14 cellular contexts compared by ENCODE assay signal in genomic region chr10:67978749-67979148, GRCh38.
DNase-seq lines count a peak whose midpoint lies in the region; ATAC-seq lines count a peak whose summit lies in the region.
"Had no signal": no experiment of that assay in that cellular context is flagged by ENCODE, and none has a peak within 500 bp of the region (broad histone marks: within the 10 kb centered on the region; RNA-seq: fewer than 3 reads in every experiment).

No MANE protein-coding gene starts in this region.

- no peaks in the 10 kb centered on the region; the same call in 1 of the 2 replicates for H3K9me3 ChIP-seq in MG63

- H3K27me3 ChIP-seq in MG63, result no peaks in the 10 kb centered on the region

- no peak overlapping the region for H3K4me3 Mint-ChIP-seq in effector memory CD8-positive, alpha-beta T cell
- no peak overlapping the region for H3K4me3 Mint-ChIP-seq in stimulated activated effector memory CD8-positive, alpha-beta T cell treated with anti-CD3 and anti-CD28 coated beads, Interleukin-12 subunit alpha, Interleukin-12 subunit beta, amount 100 ng/mL, for 72 hours

- H3K27me3 Mint-ChIP-seq in effector memory CD8-positive, alpha-beta T cell, result no peaks in the 10 kb centered on the region

- H3K9me3 Mint-ChIP-seq in effector memory CD8-positive, alpha-beta T cell, result no peaks in the 10 kb centered on the region
- H3K9me3 Mint-ChIP-seq in stimulated activated effector memory CD8-positive, alpha-beta T cell treated with anti-CD3 and anti-CD28 coated beads, Interleukin-12 subunit alpha, Interleukin-12 subunit beta, amount 100 ng/mL, for 72 hours, result no peaks in the 10 kb centered on the region

- DNase-seq in Right ventricle myocardium superior (no peak), cardiac septum (ENCODE audit: low spot score) (no peak), MG63 (peak; percentile 35), activated gamma-delta T cell treated with Interleukin-2 at 50 U/mL for 16 hours (no peak), CD1c-positive myeloid dendritic cell (ENCODE audit: extremely low spot score) (no peak)
- no peak for DNase-seq in effector memory CD8-positive, alpha-beta T cell
- no peak for DNase-seq in stimulated activated effector memory CD8-positive, alpha-beta T cell treated with anti-CD3 and anti-CD28 coated beads, Interleukin-12 subunit alpha, Interleukin-12 subunit beta, amount 100 ng/mL, for 72 hours (ENCODE audit: low spot score in 2 of 2)
- DNase-seq: MM.1S, NCI-H1105, NCI-H1694 treated with DMSO at 0.1 percent for 48 hours, NCI-H446, NCI-H748 treated with DMSO at 0.1 percent for 48 hours, PC-3 had no signal

- intact Hi-C loops in Right ventricle myocardium superior (cut with DNase I) (no loop called here), cardiac septum (cut with DNase I) (no loop called here)

- ATAC-seq in Right ventricle myocardium superior (ENCODE audit: poor library complexity), result peak; percentile 38
- no peak for ATAC-seq in effector memory CD8-positive, alpha-beta T cell (replicated peaks)
- peak; percentile 63 for ATAC-seq in stimulated activated effector memory CD8-positive, alpha-beta T cell treated with anti-CD3 and anti-CD28 coated beads, Interleukin-12 subunit alpha, Interleukin-12 subunit beta, amount 100 ng/mL, for 72 hours
- ATAC-seq: HepG2, PC-3 had no signal

- H3K4me3 ChIP-seq in MG63, result no peak overlapping the region

- peaks cover 97% of the 10 kb centered on the region for H3K36me3 ChIP-seq in MG63

- H3K27ac Mint-ChIP-seq in effector memory CD8-positive, alpha-beta T cell, result peak overlapping the region; percentile 23 to 36
- H3K27ac Mint-ChIP-seq in stimulated activated effector memory CD8-positive, alpha-beta T cell treated with anti-CD3 and anti-CD28 coated beads, Interleukin-12 subunit alpha, Interleukin-12 subunit beta, amount 100 ng/mL, for 72 hours, result peak overlapping the region; percentile 70

- peaks cover 6 to 18% of the 10 kb centered on the region in 2 donors for H3K4me1 Mint-ChIP-seq in effector memory CD8-positive, alpha-beta T cell (ENCODE audit: low read depth in 2 of 2)
- peaks cover 21% of the 10 kb centered on the region for H3K4me1 Mint-ChIP-seq in stimulated activated effector memory CD8-positive, alpha-beta T cell treated with anti-CD3 and anti-CD28 coated beads, Interleukin-12 subunit alpha, Interleukin-12 subunit beta, amount 100 ng/mL, for 72 hours

- peaks cover 56% of the 10 kb centered on the region for H3K36me3 Mint-ChIP-seq in effector memory CD8-positive, alpha-beta T cell (ENCODE audit: insufficient read depth)
- H3K36me3 Mint-ChIP-seq in stimulated activated effector memory CD8-positive, alpha-beta T cell treated with anti-CD3 and anti-CD28 coated beads, Interleukin-12 subunit alpha, Interleukin-12 subunit beta, amount 100 ng/mL, for 72 hours, result peaks cover 80% of the 10 kb centered on the region
